In genomic region chr17:81510524-81510797, GRCh38 we compare ENCODE assay signal across 9 cellular contexts. TPM values are rescaled to one million over a fixed set of nuclear protein-coding genes. Genes with fewer than 3 reads are reported as not detected.
DNase-seq lines count a peak whose midpoint lies in the region; ATAC-seq and TF ChIP-seq lines count a peak whose summit lies in the region.
"Had no signal": no experiment of that assay in that cellular context is flagged by ENCODE, and none has a peak within 500 bp of the region (broad histone marks: within the 10 kb centered on the region; RNA-seq: fewer than 3 reads in every experiment).

No MANE protein-coding gene starts in this region.

- H3K4me1 Mint-ChIP-seq in MCF 10A (ENCODE audit: insufficient read depth, unreplicated experiment) (peaks cover 25% of the 10 kb centered on the region), mesothelial cell of epicardium (peaks cover 30% of the 10 kb centered on the region)

- H3K27me3 Mint-ChIP-seq in MCF 10A (ENCODE audit: insufficient read depth, unreplicated experiment) (no peaks in the 10 kb centered on the region), mesothelial cell of epicardium (ENCODE audit: low read depth) (no peaks in the 10 kb centered on the region)

- WGBS in heart left ventricle, 4 donors = 2 to 12% (median 5%) methylated on average over 10 of the region's 10 CpGs
- WGBS in urinary bladder = 3% methylated on average over 10 of the region's 10 CpGs

- POLR2A ChIA-PET in MCF 10A (lab: Yijun Ruan, JAX) = interaction anchor here (0.6 to 9.4 kb wide), 11 partner anchors 8 to 271 kb away, joined by 3 to 169 read pairs (median 4); partner anchors contain the start of genes BAHCC1, FAAP100 and HGS

- CTCF ChIA-PET in MCF 10A (lab: Yijun Ruan, JAX) = interaction anchor here (0.9 kb wide), 1 partner anchor 92 kb away, joined by 3 read pairs; no protein-coding TSS in a partner anchor

- peaks cover 18 to 44% (median 37%) of the 10 kb centered on the region in 9 donors for H3K36me3 ChIP-seq in heart left ventricle
- peaks cover 4% of the 10 kb centered on the region for H3K36me3 ChIP-seq in urinary bladder (ENCODE audit: insufficient read depth)

- peak overlapping the region; percentile 81 to 99 (median 94) for H3K4me3 ChIP-seq in heart left ventricle
- H3K4me3 ChIP-seq in urinary bladder (ENCODE audit: low read depth, low read length) = peak overlapping the region; percentile 97

- DNase-seq in heart left ventricle (no peak), cardiac septum (ENCODE audit: low spot score) (no peak), MCF 10A (ENCODE audit: unreplicated experiment) (no peak), mesothelial cell of epicardium (ENCODE audit: low spot score in 2 of 2, unreplicated experiment in 2 of 2) (no peak), activated gamma-delta T cell (lab: John Stamatoyannopoulos, UW) (no peak)
- DNase-seq: NCI-H1092 treated with DMSO at 0.1 percent for 48 hours had no signal

- H3K36me3 Mint-ChIP-seq in MCF 10A (ENCODE audit: insufficient read depth, unreplicated experiment) (peaks cover 68% of the 10 kb centered on the region), mesothelial cell of epicardium (peaks cover 44% of the 10 kb centered on the region)

- ATAC-seq in heart left ventricle = no peak
- no peak for ATAC-seq in HG02981 (IDR thresholded peaks at IDR 0.05; ENCODE audit: unreplicated experiment)
- no peak for ATAC-seq in HG03095 (IDR thresholded peaks at IDR 0.05; ENCODE audit: unreplicated experiment)

- H3K27ac ChIP-seq in heart left ventricle (peak overlapping the region in 11 of 12 donors; percentile 35 to 100 (median 100)), urinary bladder (ENCODE audit: low read depth) (peak overlapping the region; percentile 55)

- H3K27me3 ChIP-seq in heart left ventricle = no peaks in the 10 kb centered on the region

- H3K4me1 ChIP-seq in heart left ventricle = peaks cover 0 to 35% (median 16%) of the 10 kb centered on the region in 12 donors
- no peaks in the 10 kb centered on the region for H3K4me1 ChIP-seq in urinary bladder (ENCODE audit: insufficient read depth)

- H3K9me3 Mint-ChIP-seq in MCF 10A (ENCODE audit: unreplicated experiment) (no peaks in the 10 kb centered on the region), mesothelial cell of epicardium (peaks cover 3% of the 10 kb centered on the region)

- H3K4me3 Mint-ChIP-seq in MCF 10A (ENCODE audit: unreplicated experiment) (peak overlapping the region; percentile 92), mesothelial cell of epicardium (peak overlapping the region; percentile 99)

- no peak for TF ChIP-seq POLR2A in heart left ventricle (IDR thresholded peaks at IDR 0.05)

- H3K27ac Mint-ChIP-seq in MCF 10A (ENCODE audit: low read depth, unreplicated experiment) (no peak overlapping the region), mesothelial cell of epicardium (peak overlapping the region; percentile 99)

- intact Hi-C loops in heart left ventricle (cut with DNase I) (loop anchor here in 5 of 10 donors (2.0 to 10.0 kb wide), 7 partner anchors 42 to 354 kb away; partner anchors contain the start of genes BAHCC1 (in 2 of the 5), FAAP100 (in 1 of the 5) and P4HB (in 1 of the 5)), cardiac septum (cut with DNase I) (no loop called here), MCF 10A (cut with micrococcal nuclease) (no loop called here)

- BruUV-seq in MCF 10A (replicated peaks; lab: Mats Ljungman, UMichigan) = no TSS peak

- TF ChIP-seq CTCF in heart left ventricle (IDR thresholded peaks at IDR 0.05) (no peak), MCF 10A (IDR thresholded peaks at IDR 0.05; ENCODE audit: unreplicated experiment) (no peak), mesothelial cell of epicardium (IDR thresholded peaks at IDR 0.05; ENCODE audit: unreplicated experiment) (no peak)

- H3K9me3 ChIP-seq in heart left ventricle = peaks cover 0 to 4% (median 0%) of the 10 kb centered on the region in 12 donors

RNA-seq across cellular contexts. Expression of gene ACTG1, which starts 2.1 kb away (rescaled TPM):
- total RNA-seq in heart left ventricle = 1,000 to 10,000 TPM in 2 of 9 donors, 100 to 1,000 TPM in 7; 335 to 1,653 (median 423) TPM
- polyA plus RNA-seq in heart left ventricle = 1,000 to 10,000 TPM in 1 of 2 donors, 100 to 1,000 TPM in 1; 149 to 1,468 TPM
- 634 TPM for total RNA-seq in cardiac septum
- total RNA-seq in MCF 10A (2022) = 1,056 and 1,461 TPM in 2 replicates
- 4,391 to 4,678 TPM (median 4,589 TPM) in 3 replicates for total RNA-seq in mesothelial cell of epicardium
- total RNA-seq in urinary bladder = 2,267 TPM
- polyA plus RNA-seq in urinary bladder = 2,840 TPM

RNA-seq across cellular contexts. Expression of gene FSCN2, which starts 17.7 kb away (rescaled TPM):
- total RNA-seq in heart left ventricle = under 1 TPM in 6 of 9 donors, not detected in 3; 0.22 to 0.72 (median 0.45) TPM
- polyA plus RNA-seq in heart left ventricle = under 1 TPM; 0.28 to 0.42 TPM
- total RNA-seq in cardiac septum = 1.1 TPM
- 0.37 TPM in 1 of 2 replicates, not detected in the other for total RNA-seq in MCF 10A (2022)
- 13.0 to 17.3 TPM (median 13.3 TPM) in 3 replicates for total RNA-seq in mesothelial cell of epicardium
- 0.69 TPM for total RNA-seq in urinary bladder
- 0.43 TPM for polyA plus RNA-seq in urinary bladder

RNA-seq across cellular contexts. Expression of gene FAAP100, which starts 41.7 kb away (rescaled TPM):
- total RNA-seq in heart left ventricle (10 to 100 TPM; 10.1 to 21.6 (median 13.5) TPM), cardiac septum (13.6 TPM), MCF 10A (2022) (23.4 and 32.5 TPM in 2 replicates), mesothelial cell of epicardium (35.4 to 37.2 TPM (median 36.0 TPM) in 3 replicates), urinary bladder (14.0 TPM)
- polyA plus RNA-seq in heart left ventricle (10 to 100 TPM; 17.0 to 18.7 TPM), urinary bladder (21.0 TPM)
